Comparison of ENCODE assay signal across 17 cellular contexts in genomic region chr21:39221282-39221996, GRCh38.
"Had no signal": no experiment of that assay in that cellular context is flagged by ENCODE, and none has a peak within 500 bp of the region (broad histone marks: within the 10 kb centered on the region; RNA-seq: fewer than 3 reads in every experiment).

No MANE protein-coding gene starts in this region.

- H3K4me1 ChIP-seq: body of pancreas, parathyroid adenoma, tibial nerve, vagina had no signal

- DNase-seq: activated CD8-positive, alpha-beta memory T cell treated with anti-CD3 and anti-CD28 coated beads, Interleukin-2, amount 50 U/mL, for 4 hours; activated CD8-positive, alpha-beta T cell treated with anti-CD3 and anti-CD28 coated beads for 36 hours; activated naive CD8-positive, alpha-beta T cell treated with anti-CD3 and anti-CD28 coated beads for 36 hours; amygdala; body of pancreas; cortex of kidney; effector CD4-positive, alpha-beta T cell; head of caudate nucleus; left cardiac atrium; mesenchymal stem cell; natural killer cell; T-helper 1 cell had no signal

- H3K4me3 ChIP-seq: body of pancreas, tibial nerve, vagina had no signal

- H3K27ac ChIP-seq: body of pancreas, neutrophil, parathyroid adenoma, tibial nerve, vagina had no signal

- H3K4me1 Mint-ChIP-seq: natural killer cell; stimulated activated memory B cell treated with anti-CD40 and anti-IgM and Interleukin-4, amounts not matched to agents 10 μg/mL and 1 μg/mL and 100 μg/mL, for 72 hours had no signal

- ATAC-seq: activated CD8-positive, alpha-beta T cell treated with anti-CD3 and anti-CD28 coated beads for 36 hours; body of pancreas; left cardiac atrium; natural killer cell; stimulated activated memory B cell treated with anti-CD40 and anti-IgM and Interleukin-4, amounts not matched to agents 10 μg/mL and 1 μg/mL and 100 μg/mL, for 72 hours had no signal

- H3K27me3 ChIP-seq: body of pancreas, neutrophil, tibial nerve, vagina had no signal

- H3K9me3 ChIP-seq: body of pancreas, neutrophil, tibial nerve, vagina had no signal

- H3K27me3 Mint-ChIP-seq: activated CD8-positive, alpha-beta T cell treated with anti-CD3 and anti-CD28 coated beads for 36 hours; activated naive CD8-positive, alpha-beta T cell treated with anti-CD3 and anti-CD28 coated beads for 36 hours; stimulated activated memory B cell treated with anti-CD40 and anti-IgM and Interleukin-4, amounts not matched to agents 10 μg/mL and 1 μg/mL and 100 μg/mL, for 72 hours had no signal

- H3K9me3 Mint-ChIP-seq: activated CD8-positive, alpha-beta T cell treated with anti-CD3 and anti-CD28 coated beads for 36 hours; activated naive CD8-positive, alpha-beta T cell treated with anti-CD3 and anti-CD28 coated beads for 36 hours; natural killer cell; stimulated activated memory B cell treated with anti-CD40 and anti-IgM and Interleukin-4, amounts not matched to agents 10 μg/mL and 1 μg/mL and 100 μg/mL, for 72 hours had no signal

- H3K4me3 Mint-ChIP-seq: activated CD8-positive, alpha-beta T cell treated with anti-CD3 and anti-CD28 coated beads for 36 hours; activated naive CD8-positive, alpha-beta T cell treated with anti-CD3 and anti-CD28 coated beads for 36 hours; natural killer cell; stimulated activated memory B cell treated with anti-CD40 and anti-IgM and Interleukin-4, amounts not matched to agents 10 μg/mL and 1 μg/mL and 100 μg/mL, for 72 hours had no signal

- H3K27ac Mint-ChIP-seq: activated CD8-positive, alpha-beta T cell treated with anti-CD3 and anti-CD28 coated beads for 36 hours; activated naive CD8-positive, alpha-beta T cell treated with anti-CD3 and anti-CD28 coated beads for 36 hours; stimulated activated memory B cell treated with anti-CD40 and anti-IgM and Interleukin-4, amounts not matched to agents 10 μg/mL and 1 μg/mL and 100 μg/mL, for 72 hours had no signal
